Comparison of ENCODE assay signal across 21 cellular contexts in the genomic region with DNA sequence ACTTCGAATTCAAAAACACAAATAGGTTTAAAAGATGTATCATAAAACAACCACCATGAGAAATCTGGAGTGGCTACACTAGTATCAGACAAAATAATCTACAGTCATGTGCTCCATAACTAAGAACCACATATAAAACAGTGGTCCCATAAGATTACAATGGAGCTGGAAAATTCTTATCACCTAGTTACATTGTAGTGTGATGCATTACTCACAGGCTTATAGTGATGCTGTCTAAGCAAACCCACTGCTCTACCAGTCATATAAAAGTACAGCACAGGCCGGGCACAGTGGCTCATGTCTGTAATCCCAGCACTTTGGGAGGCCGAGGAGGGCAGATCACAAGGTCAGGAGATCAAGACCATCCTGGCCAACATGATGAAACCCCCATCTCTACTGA.
DNase-seq lines count a peak whose midpoint lies in the region; ATAC-seq and TF ChIP-seq lines count a peak whose summit lies in the region.
"Had no signal": no experiment of that assay in that cellular context is flagged by ENCODE, and none has a peak within 500 bp of the region (broad histone marks: within the 10 kb centered on the region; RNA-seq: fewer than 3 reads in every experiment).

No MANE protein-coding gene starts in this region.

- no peaks in the 10 kb centered on the region for H3K36me3 Mint-ChIP-seq in natural killer cell treated with Interleukin-12 subunit alpha and Interleukin-12 subunit beta and Interleukin-15 and Interleukin-18, amount 100 ng/mL, for 72 hours
- no peaks in the 10 kb centered on the region for H3K36me3 Mint-ChIP-seq in CD4-positive, alpha-beta T cell (ENCODE audit: low read depth)

- no peaks in the 10 kb centered on the region for H3K9me2 ChIP-seq in GM23248 (ENCODE audit: insufficient read depth)

- no peak overlapping the region for H3K9ac ChIP-seq in GM23248

- H3K9me3 Mint-ChIP-seq in natural killer cell treated with Interleukin-12 subunit alpha and Interleukin-12 subunit beta and Interleukin-15 and Interleukin-18, amount 100 ng/mL, for 72 hours, result peaks cover 2% of the 10 kb centered on the region
- peaks cover 3% of the 10 kb centered on the region for H3K9me3 Mint-ChIP-seq in CD4-positive, alpha-beta T cell

- peaks cover 4% of the 10 kb centered on the region; the same call in 1 of the 2 replicates for H3K79me2 ChIP-seq in GM23248 (ENCODE audit: insufficient read depth)

- H3K36me3 ChIP-seq in GM23248 (ENCODE audit: low read depth), result no peaks in the 10 kb centered on the region
- H3K36me3 ChIP-seq: BE2C had no signal

- POLR2A ChIA-PET in CD4-positive, alpha-beta T cell (lab: Charles Lee), result no interaction called here

- CTCF ChIA-PET in CD4-positive, alpha-beta T cell (lab: Charles Lee), result no interaction called here

- peak; percentile 67 for DNase-seq in GM23248
- DNase-seq in M059J (ENCODE audit: low read depth), result peak; percentile 45
- peak; percentile 32 for DNase-seq in fibroblast of pulmonary artery (ENCODE audit: low read depth)
- peak; percentile 14 for DNase-seq in omental fat pad (ENCODE audit: low spot score)
- DNase-seq in caudate nucleus (lab: John Stamatoyannopoulos, UW), result no peak
- no peak for DNase-seq in natural killer cell treated with Interleukin-12 subunit alpha and Interleukin-12 subunit beta and Interleukin-15 and Interleukin-18, amount 100 ng/mL, for 72 hours (ENCODE audit: low spot score)
- DNase-seq in CD4-positive, alpha-beta T cell, result no peak
- DNase-seq: BE2C, EL, GF-D8, H7, KG1, NCI-H1105, NCI-H146, NCI-H2029 treated with DMSO at 0.1 percent for 48 hours, NCI-H345, NCI-H524, NCI-H82 had no signal

- H4K20me1 ChIP-seq in GM23248 (ENCODE audit: insufficient read depth), result no peaks in the 10 kb centered on the region

- no peak overlapping the region for H3K4me2 ChIP-seq in GM23248 (ENCODE audit: unreplicated experiment)

- H2AFZ ChIP-seq in GM23248, result no peak overlapping the region

- H3K9me3 ChIP-seq in GM23248 (ENCODE audit: low read depth), result no peaks in the 10 kb centered on the region
- H3K9me3 ChIP-seq in CD4-positive, alpha-beta T cell (ENCODE audit: control insufficient read depth, low read length), result no peaks in the 10 kb centered on the region
- H3K9me3 ChIP-seq: BE2C had no signal

- no peak overlapping the region for H3K27ac Mint-ChIP-seq in natural killer cell treated with Interleukin-12 subunit alpha and Interleukin-12 subunit beta and Interleukin-15 and Interleukin-18, amount 100 ng/mL, for 72 hours
- no peak overlapping the region for H3K27ac Mint-ChIP-seq in CD4-positive, alpha-beta T cell

- 89 to 91% methylated on average over 3 of the region's 3 CpGs for WGBS in GM23248 (ENCODE audit: low coverage in 1 of 2, low lambda C conversion rate in 2 of 2, missing lambda C conversion rate in 2 of 2), 2 experiments

- in situ Hi-C loops in GM23248 (cut with MboI), result no loop called here

- H3K4me1 Mint-ChIP-seq in natural killer cell treated with Interleukin-12 subunit alpha and Interleukin-12 subunit beta and Interleukin-15 and Interleukin-18, amount 100 ng/mL, for 72 hours (ENCODE audit: low read depth in 2 of 2), result no peaks in the 10 kb centered on the region
- H3K4me1 Mint-ChIP-seq in CD4-positive, alpha-beta T cell (ENCODE audit: low read depth), result no peaks in the 10 kb centered on the region

- H3K27me3 Mint-ChIP-seq in natural killer cell treated with Interleukin-12 subunit alpha and Interleukin-12 subunit beta and Interleukin-15 and Interleukin-18, amount 100 ng/mL, for 72 hours, result peaks cover 16 to 17% of the 10 kb centered on the region in 2 donors
- peaks cover 5% of the 10 kb centered on the region for H3K27me3 Mint-ChIP-seq in CD4-positive, alpha-beta T cell

- no peak overlapping the region for H3K4me3 Mint-ChIP-seq in natural killer cell treated with Interleukin-12 subunit alpha and Interleukin-12 subunit beta and Interleukin-15 and Interleukin-18, amount 100 ng/mL, for 72 hours
- no peak overlapping the region for H3K4me3 Mint-ChIP-seq in CD4-positive, alpha-beta T cell

- peak overlapping the region; percentile 41; the same call in 1 of the 2 replicates for H3K27ac ChIP-seq in GM23248
- H3K27ac ChIP-seq in caudate nucleus (ENCODE audit: low read depth, low read length), result no peak overlapping the region
- no peak overlapping the region for H3K27ac ChIP-seq in CD4-positive, alpha-beta T cell (ENCODE audit: low read depth, low read length)
- H3K27ac ChIP-seq: HL-60 had no signal

- H3K4me3 ChIP-seq in GM23248 (no peak overlapping the region), fibroblast of pulmonary artery (replicated peaks; ENCODE audit: low read depth, low read length) (no peak overlapping the region)

- TF ChIP-seq CTCF in fibroblast of pulmonary artery (IDR thresholded peaks at IDR 0.05; ENCODE audit: low read length, missing control alignments), result no peak
- no peak for TF ChIP-seq CTCF in omental fat pad (IDR thresholded peaks at IDR 0.05)
- TF ChIP-seq CTCF in CD4-positive, alpha-beta T cell (IDR thresholded peaks at IDR 0.05), result no peak

- peaks cover 21% of the 10 kb centered on the region for H3K4me1 ChIP-seq in GM23248 (ENCODE audit: insufficient read depth)

- ATAC-seq in omental fat pad (ENCODE audit: low FRiP score), result no peak
- ATAC-seq in natural killer cell treated with Interleukin-12 subunit alpha and Interleukin-12 subunit beta and Interleukin-15 and Interleukin-18, amount 100 ng/mL, for 72 hours, result no peak
- ATAC-seq in CD4-positive, alpha-beta T cell (ENCODE audit: poor library complexity), result no peak
- ATAC-seq: HepG2, Panc1 had no signal

- intact Hi-C loops in CD4-positive, alpha-beta T cell (cut with DNase I, micrococcal nuclease), result no loop called here

- no peaks in the 10 kb centered on the region for H3K27me3 ChIP-seq in GM23248 (replicated peaks; ENCODE audit: insufficient read depth)
- H3K27me3 ChIP-seq in CD4-positive, alpha-beta T cell (ENCODE audit: control insufficient read depth, insufficient read depth, low read length), result no peaks in the 10 kb centered on the region
- H3K27me3 ChIP-seq: BE2C had no signal

- peaks cover 13% of the 10 kb centered on the region for H3F3A ChIP-seq in GM23248 (ENCODE audit: insufficient read depth)

Comparison
In these comparisons a context has a peak if more than half of its experiments do, and no peak if none do; other contexts are left out.
1. DNase-seq: peak in GM23248 (single experiment), M059J (single experiment), fibroblast of pulmonary artery (single experiment) and omental fat pad (single experiment); none in caudate nucleus (0 of 61), natural killer cell treated with Interleukin-12 subunit alpha and Interleukin-12 subunit beta and Interleukin-15 and Interleukin-18, amount 100 ng/mL, for 72 hours (single experiment) and CD4-positive, alpha-beta T cell (0 of 10).